Comparison of ENCODE assay signal across 18 cellular contexts in the genomic region with DNA sequence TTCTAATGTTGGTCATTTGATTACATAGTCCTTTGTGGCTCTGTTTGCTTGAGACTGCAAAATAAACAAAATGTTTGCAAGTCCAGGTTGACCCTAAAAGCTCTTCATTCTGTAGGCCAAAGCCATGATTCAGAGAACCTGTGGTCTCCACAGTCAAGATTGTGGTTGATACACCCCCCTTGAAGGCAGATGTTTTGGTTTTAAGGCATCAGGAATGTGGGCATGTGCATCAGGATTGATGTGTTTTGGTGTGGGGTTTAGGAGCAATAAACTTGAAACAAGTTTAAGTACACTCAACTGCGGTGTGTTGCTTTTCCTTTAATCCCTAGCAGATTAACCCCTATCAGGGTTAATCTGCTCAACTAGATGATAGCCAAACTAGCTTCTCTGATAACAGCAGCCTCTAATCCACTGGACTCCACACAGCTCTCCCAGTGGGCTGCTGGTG.
A peak's percentile ranks its signal among the peaks of the same experiment; 100 is the strongest.
DNase-seq lines count a peak whose midpoint lies in the region; ATAC-seq, FAIRE-seq and TF ChIP-seq lines count a peak whose summit lies in the region.
"Had no signal": no experiment of that assay in that cellular context is flagged by ENCODE, and none has a peak within 500 bp of the region (broad histone marks: within the 10 kb centered on the region; RNA-seq: fewer than 3 reads in every experiment).

No MANE protein-coding gene starts in this region.

- H2BK5ac ChIP-seq in mesendoderm (ENCODE audit: low read length) = no peak overlapping the region

- H2BK120ac ChIP-seq in mesendoderm (ENCODE audit: low read depth, low read length) = no peak overlapping the region

- no peak overlapping the region for H2BK15ac ChIP-seq in mesendoderm (replicated peaks; ENCODE audit: low read depth)

- no peak overlapping the region for H3K4ac ChIP-seq in mesendoderm (ENCODE audit: low read depth, low read length)

- H3K79me2 ChIP-seq in KMS-11 (ENCODE audit: insufficient read depth, low read depth) = peaks cover 97% of the 10 kb centered on the region
- peaks cover 33% of the 10 kb centered on the region for H3K79me2 ChIP-seq in mesendoderm (ENCODE audit: control insufficient read depth, insufficient read depth, low read length)
- H3K79me2 ChIP-seq: parathyroid adenoma had no signal

- no peak overlapping the region for H4K5ac ChIP-seq in mesendoderm (ENCODE audit: low read length)

- H3K56ac ChIP-seq in mesendoderm (ENCODE audit: low read length) = no peak overlapping the region

- H3K79me1 ChIP-seq in mesendoderm (ENCODE audit: low read length) = peaks cover 19% of the 10 kb centered on the region

- FAIRE-seq in D721Med (lab: Jason Lieb, UNC) = peak; percentile 98
- FAIRE-seq: H54, islet of Langerhans had no signal

- no peak overlapping the region for H3K18ac ChIP-seq in mesendoderm (ENCODE audit: low read length)

- no CpG with 5 or more reads among the region's 1 CpG for WGBS in mesendoderm (ENCODE audit: extremely low coverage, insufficient coverage, low lambda C conversion rate)

- no peak overlapping the region for H2AFZ ChIP-seq in KMS-11 (ENCODE audit: low read depth)
- H2AFZ ChIP-seq: parathyroid adenoma had no signal

- H4K20me1 ChIP-seq in KMS-11 (ENCODE audit: insufficient read depth) = peaks cover 64% of the 10 kb centered on the region

- TF ChIP-seq CTCF in D721Med (IDR thresholded peaks at IDR 0.05; ENCODE audit: insufficient read depth, missing control alignments) (no peak), KMS-11 (conservative IDR thresholded peaks at IDR 0.05; ENCODE audit: low read depth, low read length) (no peak), astrocyte of the spinal cord (IDR thresholded peaks at IDR 0.05; ENCODE audit: low read depth, low read length) (no peak), GM13976 (IDR thresholded peaks at IDR 0.05; ENCODE audit: borderline replicate concordance, control extremely low read depth, extremely low read depth, insufficient read depth, missing control alignments) (no peak)

- H3K27me3 ChIP-seq in KMS-11 (ENCODE audit: insufficient read depth, low read depth) (no peaks in the 10 kb centered on the region), mesendoderm (ENCODE audit: insufficient read depth, low read length, poor library complexity) (no peaks in the 10 kb centered on the region)
- H3K27me3 ChIP-seq: testis had no signal

- no peak overlapping the region for H3K23ac ChIP-seq in mesendoderm (ENCODE audit: low read length)

- DNase-seq in D721Med (ENCODE audit: insufficient read length, low spot score) (no peak), astrocyte of the spinal cord (ENCODE audit: low read depth, low spot score) (peak; percentile 76), mesendoderm (peak; percentile 76), DMS 273 treated with DMSO at 0.1 percent for 48 hours (lab: John Stamatoyannopoulos, UW) (no peak), GM13976 (ENCODE audit: low spot score) (no peak)
- DNase-seq: activated CD4-positive, alpha-beta T cell treated with anti-CD3 and anti-CD28 coated beads for 4 hours; CD4-positive, CD25-positive, alpha-beta regulatory T cell; endodermal cell; KBM-7; midbrain; RPMI8226; testis had no signal

- H3K4me1 ChIP-seq in KMS-11 (ENCODE audit: low read depth, poor library complexity, severe bottlenecking) = peaks cover 94% of the 10 kb centered on the region
- no peaks in the 10 kb centered on the region for H3K4me1 ChIP-seq in mesendoderm (ENCODE audit: control insufficient read depth, low read depth, low read length)
- H3K4me1 ChIP-seq: parathyroid adenoma, testis had no signal

- H3K4me2 ChIP-seq in KMS-11 (peak overlapping the region; percentile 66), mesendoderm (ENCODE audit: low read length) (no peak overlapping the region)

- ATAC-seq in HG02678 (IDR thresholded peaks at IDR 0.05; ENCODE audit: unreplicated experiment) = no peak
- no peak for ATAC-seq in HG02981 (IDR thresholded peaks at IDR 0.05; ENCODE audit: unreplicated experiment)

- H3K36me3 ChIP-seq in KMS-11 (ENCODE audit: insufficient read depth) = peaks cover 3% of the 10 kb centered on the region; the same call in 1 of the 2 replicates
- H3K36me3 ChIP-seq in mesendoderm (ENCODE audit: control insufficient read depth, insufficient read depth, low read length) = no peaks in the 10 kb centered on the region

- no peak overlapping the region for H4K8ac ChIP-seq in mesendoderm (ENCODE audit: low read depth, low read length)

- H3K27ac ChIP-seq in KMS-11 (peak overlapping the region; percentile 45), mesendoderm (ENCODE audit: low read depth, low read length) (no peak overlapping the region)
- H3K27ac ChIP-seq: parathyroid adenoma, testis had no signal

- H3K4me3 ChIP-seq in KMS-11 (IDR thresholded peaks at IDR 0.05; ENCODE audit: insufficient read depth, low read depth, low read length) (no peak overlapping the region), astrocyte of the spinal cord (ENCODE audit: low read depth, low read length) (no peak overlapping the region), mesendoderm (ENCODE audit: low read length) (no peak overlapping the region)
- H3K4me3 ChIP-seq: testis had no signal

- H2AK5ac ChIP-seq in mesendoderm (ENCODE audit: low read length) = no peak overlapping the region

- H3K9ac ChIP-seq in KMS-11 (no peak overlapping the region), mesendoderm (ENCODE audit: low read length) (no peak overlapping the region)
- H3K9ac ChIP-seq: parathyroid adenoma had no signal

- in situ Hi-C loops in astrocyte of the spinal cord (cut with HindIII; ENCODE audit: low sequenced_read_pairs) (no loop called here), GM13976 (cut with MboI; ENCODE audit: low sequenced_read_pairs, unreplicated experiment) (no loop called here)

Comparison
In these comparisons a context has a peak if more than half of its experiments do, and no peak if none do; other contexts are left out.
1. DNase-seq: peak in astrocyte of the spinal cord (single experiment) and mesendoderm (single experiment); none in D721Med (single experiment), DMS 273 treated with DMSO at 0.1 percent for 48 hours (single experiment) and GM13976 (single experiment).